ENCODE assay signal across 25 cellular contexts in the genomic region with DNA sequence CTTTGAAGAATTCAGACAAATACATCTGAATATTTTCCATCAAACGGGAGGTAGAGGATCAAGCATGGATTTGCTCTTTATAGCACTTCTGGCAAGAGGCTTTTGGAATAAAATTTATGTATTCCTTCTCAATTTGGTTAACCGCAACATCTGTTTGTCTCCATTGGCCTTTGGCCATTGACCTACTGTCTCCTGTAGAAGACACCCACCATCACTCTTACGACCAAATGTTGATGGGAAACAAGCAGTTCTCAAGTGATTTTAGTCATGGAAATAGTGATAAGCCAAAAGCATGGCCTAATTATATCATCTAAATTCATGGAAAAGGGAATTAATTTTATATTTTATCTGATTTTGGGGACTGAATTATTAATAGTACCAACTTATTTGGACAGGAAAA.
"Had no signal": no experiment of that assay in that cellular context is flagged by ENCODE, and none has a peak within 500 bp of the region (broad histone marks: within the 10 kb centered on the region; RNA-seq: fewer than 3 reads in every experiment).

No MANE protein-coding gene starts in this region.

- H3K4me1 ChIP-seq: left lung, right atrium auricular region, sigmoid colon, tibial nerve, uterus had no signal

- H3K27ac ChIP-seq: left lung, ovary, right atrium auricular region, tibial nerve had no signal

- DNase-seq: hypothalamus; immature natural killer cell; kidney; left colon; left lung; midbrain; mucosa of descending colon; naive thymus-derived CD4-positive, alpha-beta T cell; ovary; sigmoid colon; stimulated activated CD4-positive, alpha-beta T cell treated with anti-CD3 and anti-CD28 coated beads, Interleukin-1b, Interleukin-23, amount 100 ng/mL, for 48 hours; stimulated activated CD4-positive, alpha-beta T cell treated with anti-CD3 and anti-CD28 coated beads, Interleukin-2, amount 100 ng/mL, for 48 hours; stimulated activated CD4-positive, alpha-beta T cell treated with anti-CD3 and anti-CD28 coated beads, Interleukin-4, amount 100 ng/mL, for 4 hours; stimulated activated CD8-positive, alpha-beta memory T cell treated with anti-CD3 and anti-CD28 coated beads, Interleukin-4, amount 100 ng/mL, for 48 hours; stimulated activated naive CD4-positive, alpha-beta T cell treated with Interleukin-2 at 50 U/mL for 16 hours; stimulated activated naive CD8-positive, alpha-beta T cell treated with anti-CD3 and anti-CD28 coated beads, Interleukin-15, amount 100 ng/mL, for 72 hours; substantia nigra; uterus had no signal

- H3K9me3 ChIP-seq: left lung, mucosa of descending colon, ovary, right atrium auricular region, sigmoid colon, tibial nerve, uterus had no signal

- H3K36me3 ChIP-seq: left lung, ovary, right atrium auricular region, sigmoid colon, tibial nerve, uterus had no signal

- H3K4me3 ChIP-seq: left lung, lung, mucosa of descending colon, ovary, right atrium auricular region, sigmoid colon, smooth muscle cell, tibial nerve, uterus had no signal

- H3K27me3 ChIP-seq: left lung, ovary, right atrium auricular region, sigmoid colon, tibial nerve, uterus had no signal

- ATAC-seq: left colon; left lung; mucosa of descending colon; naive thymus-derived CD4-positive, alpha-beta T cell; natural killer cell treated with Interleukin-12 subunit alpha and Interleukin-12 subunit beta and Interleukin-15 and Interleukin-18, amount 100 ng/mL, for 72 hours; stimulated activated memory B cell treated with anti-CD40 and anti-IgM and Interleukin-4, amounts not matched to agents 10 μg/mL and 1 μg/mL and 100 μg/mL, for 72 hours; stimulated activated naive CD8-positive, alpha-beta T cell treated with anti-CD3 and anti-CD28 coated beads, Interleukin-15, amount 100 ng/mL, for 72 hours had no signal

- H3K4me2 ChIP-seq: smooth muscle cell had no signal

- FAIRE-seq: islet of Langerhans, kidney had no signal
